Comparison of ENCODE assay signal across 8 cellular contexts in the genomic region with DNA sequence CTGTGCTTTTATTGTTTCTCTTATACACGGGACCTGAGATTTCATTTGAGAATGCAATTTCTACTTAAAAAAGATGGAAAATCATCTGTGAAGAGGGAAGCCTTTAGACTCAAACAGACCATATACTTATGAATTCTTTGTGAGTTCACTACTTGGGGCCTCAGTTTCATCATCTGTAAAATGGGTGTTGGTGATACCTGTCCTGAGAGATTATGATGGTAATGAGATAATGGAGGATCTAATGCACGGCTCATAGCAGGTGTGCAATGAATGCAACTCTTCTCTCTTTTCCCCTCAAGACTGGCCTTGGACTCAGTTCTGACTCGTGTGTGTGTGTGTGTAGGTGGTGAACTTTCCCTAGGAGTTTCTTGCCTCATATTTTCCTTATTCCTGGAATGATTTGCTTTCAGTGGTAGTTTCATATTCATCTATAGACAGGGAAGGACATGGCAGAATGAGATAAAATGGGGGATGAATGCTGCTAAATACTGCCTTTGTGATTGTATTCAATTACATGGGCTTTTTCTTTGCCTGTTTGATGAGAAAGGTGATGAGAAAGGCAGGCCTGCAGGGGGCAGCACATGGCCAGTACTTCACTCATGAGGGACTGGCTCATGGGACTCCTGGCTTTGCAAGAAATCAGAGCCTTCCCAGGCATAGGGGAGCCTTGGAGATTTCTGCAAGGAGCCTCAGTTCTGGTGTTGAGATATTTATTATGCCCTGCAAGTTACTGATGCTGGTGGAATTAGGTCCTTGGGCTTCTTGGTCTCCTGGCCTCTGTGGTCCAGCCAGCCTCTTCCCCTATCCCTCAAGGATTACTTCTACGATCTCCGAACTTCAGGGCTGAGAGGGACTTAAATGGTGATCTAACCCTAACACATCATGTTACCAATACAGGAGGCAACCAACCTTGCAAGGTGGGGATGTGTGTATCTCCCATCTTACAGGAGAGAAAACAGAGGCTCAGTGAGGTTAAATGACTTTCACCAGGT.
DNase-seq lines count a peak whose midpoint lies in the region; ATAC-seq and TF ChIP-seq lines count a peak whose summit lies in the region.

No MANE protein-coding gene starts in this region.

- H3K9ac ChIP-seq in adipocyte (ENCODE audit: low read length), result no peak overlapping the region

- no peaks in the 10 kb centered on the region for H3K36me3 ChIP-seq in GM06990 (ENCODE audit: control insufficient read depth, insufficient read depth, low read length)
- no peaks in the 10 kb centered on the region for H3K36me3 ChIP-seq in adipocyte (ENCODE audit: control insufficient read depth, insufficient read depth, low read length, severe bottlenecking)

- intact Hi-C loops in left ventricle myocardium superior (cut with micrococcal nuclease), result no loop called here
- intact Hi-C loops in sciatic nerve (cut with DNase I), result loop anchor here (10.0 kb wide), 1 partner anchor 131 kb away; no protein-coding TSS in a partner anchor

- ATAC-seq in left ventricle myocardium superior (peak; percentile 72), sciatic nerve (peak; percentile 85), GM18861 (IDR thresholded peaks at IDR 0.05; ENCODE audit: unreplicated experiment) (no peak), GM21529 (IDR thresholded peaks at IDR 0.05; ENCODE audit: unreplicated experiment) (no peak)

- H3K4me1 ChIP-seq in adipocyte (ENCODE audit: control insufficient read depth, insufficient read depth, low read length), result no peaks in the 10 kb centered on the region

- DNase-seq in GM06990 (ENCODE audit: extremely low read depth, insufficient read length) (no peak), NCI-H1092 treated with DMSO at 0.1 percent for 48 hours (lab: John Stamatoyannopoulos, UW) (peak; percentile 73), SW480 (ENCODE audit: low spot score) (peak; percentile 59), adipocyte (ENCODE audit: low read depth) (peak; percentile 92), left ventricle myocardium superior (peak; percentile 78), sciatic nerve (ENCODE audit: low spot score) (peak; percentile 94)

- H3K9me3 ChIP-seq in adipocyte (ENCODE audit: control insufficient read depth, low read length), result peaks cover 5% of the 10 kb centered on the region

- TF ChIP-seq CTCF in GM06990 (IDR thresholded peaks at IDR 0.05; ENCODE audit: insufficient read depth, low read length, poor library complexity, severe bottlenecking), result peak; percentile 76

- H3K27me3 ChIP-seq in GM06990 (replicated peaks; ENCODE audit: control insufficient read depth, insufficient read depth, low read length) (peaks cover 3% of the 10 kb centered on the region; the same call in 1 of the 2 replicates), adipocyte (replicated peaks; ENCODE audit: control insufficient read depth, insufficient read depth, low read length) (peaks cover 10% of the 10 kb centered on the region)

- no peak overlapping the region for H3K4me3 ChIP-seq in GM06990 (replicated peaks; ENCODE audit: low read depth, low read length)
- H3K4me3 ChIP-seq in adipocyte (ENCODE audit: low read length), result no peak overlapping the region

Comparison
In these comparisons a context has a peak if more than half of its experiments do, and no peak if none do; other contexts are left out.
1. ATAC-seq: peak in left ventricle myocardium superior (single experiment) and sciatic nerve (single experiment); none in GM18861 (single experiment) and GM21529 (single experiment).